Comparison of ENCODE assay signal across 8 cellular contexts in the genomic region with DNA sequence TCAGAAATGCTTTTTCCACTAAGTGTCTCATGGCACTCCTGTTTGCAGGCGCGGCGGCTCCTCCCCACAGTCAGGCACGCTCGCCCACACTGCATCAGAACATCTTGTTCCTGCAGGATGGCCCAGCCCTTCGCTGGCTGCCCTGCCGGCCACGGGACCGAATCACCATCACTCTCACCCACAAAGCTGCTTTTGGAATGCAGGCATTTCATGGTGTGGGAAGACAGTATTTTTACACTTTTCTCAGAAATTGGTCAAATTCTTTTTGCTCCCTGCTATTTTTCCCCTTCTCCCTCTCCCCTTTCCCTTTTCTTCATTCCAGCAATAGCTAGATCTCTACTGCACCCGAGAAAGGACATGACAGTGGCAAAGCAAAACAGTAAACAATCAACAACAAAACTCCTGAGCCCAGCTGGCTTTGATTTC.
DNase-seq lines count a peak whose midpoint lies in the region; ATAC-seq and TF ChIP-seq lines count a peak whose summit lies in the region.

No MANE protein-coding gene starts in this region.

- H3K27me3 ChIP-seq in lower lobe of right lung (ENCODE audit: low read depth) (no peaks in the 10 kb centered on the region), testis (no peaks in the 10 kb centered on the region)
- no peaks in the 10 kb centered on the region for H3K27me3 ChIP-seq in CD4-positive, alpha-beta memory T cell (ENCODE audit: insufficient read depth, low read length)

- no peaks in the 10 kb centered on the region for H3K27me3 Mint-ChIP-seq in WTC11 (ENCODE audit: low read depth)
- H3K27me3 Mint-ChIP-seq in CD4-positive, alpha-beta memory T cell, result peaks cover 0 to 2% of the 10 kb centered on the region in 2 donors
- H3K27me3 Mint-ChIP-seq in natural killer cell (ENCODE audit: low read depth in 2 of 2), result peaks cover 9 to 13% of the 10 kb centered on the region in 2 donors

- DNase-seq in HPDE6-E6E7 (ENCODE audit: extremely low spot score) (peak; percentile 42), cardiac fibroblast (ENCODE audit: low read depth in 2 of 2) (peak; percentile 92 to 95), lower lobe of right lung (peak; percentile 62), testis (peak; percentile 92), WTC11 (ENCODE audit: low spot score) (no peak), natural killer cell (no peak)
- DNase-seq in activated naive CD4-positive, alpha-beta T cell (lab: John Stamatoyannopoulos, UW), result no peak
- no peak for DNase-seq in CD4-positive, alpha-beta memory T cell

- H3K9me3 ChIP-seq in lower lobe of right lung (no peaks in the 10 kb centered on the region), testis (no peaks in the 10 kb centered on the region)
- H3K9me3 ChIP-seq in CD4-positive, alpha-beta memory T cell (ENCODE audit: control insufficient read depth in 1 of 2, low read length in 2 of 2), result no peaks in the 10 kb centered on the region

- WGBS in testis, 2 donors, result 34 to 43% methylated on average over 6 to 10 of the region's 10 CpGs

- no peak for TF ChIP-seq POLR2A in testis (IDR thresholded peaks at IDR 0.05)

- no peak overlapping the region for H3K27ac Mint-ChIP-seq in WTC11
- H3K27ac Mint-ChIP-seq in CD4-positive, alpha-beta memory T cell, result no peak overlapping the region
- no peak overlapping the region for H3K27ac Mint-ChIP-seq in natural killer cell

- TF ChIP-seq CTCF in cardiac fibroblast (IDR thresholded peaks at IDR 0.05; ENCODE audit: low read depth, low read length) (no peak), lower lobe of right lung (IDR thresholded peaks at IDR 0.05) (no peak), testis (IDR thresholded peaks at IDR 0.05) (no peak), WTC11 (IDR thresholded peaks at IDR 0.05) (no peak), natural killer cell (IDR thresholded peaks at IDR 0.05) (no peak)

- H3K4me1 ChIP-seq in lower lobe of right lung, result peaks cover 7% of the 10 kb centered on the region
- peaks cover 17% of the 10 kb centered on the region for H3K4me1 ChIP-seq in testis
- no peaks in the 10 kb centered on the region for H3K4me1 ChIP-seq in CD4-positive, alpha-beta memory T cell (ENCODE audit: insufficient read depth, low read length)

- H3K27ac ChIP-seq in lower lobe of right lung (peak overlapping the region; percentile 67), testis (peak overlapping the region; percentile 57 to 93)
- no peak overlapping the region for H3K27ac ChIP-seq in CD4-positive, alpha-beta memory T cell (ENCODE audit: low read depth, low read length)

- H3K4me3 Mint-ChIP-seq in WTC11, result no peak overlapping the region
- H3K4me3 Mint-ChIP-seq in CD4-positive, alpha-beta memory T cell, result no peak overlapping the region
- H3K4me3 Mint-ChIP-seq in natural killer cell, result no peak overlapping the region

- H3K36me3 Mint-ChIP-seq in WTC11, result no peaks in the 10 kb centered on the region
- H3K36me3 Mint-ChIP-seq in CD4-positive, alpha-beta memory T cell, result no peaks in the 10 kb centered on the region
- no peaks in the 10 kb centered on the region for H3K36me3 Mint-ChIP-seq in natural killer cell

- peaks cover 4% of the 10 kb centered on the region; the same call in 1 of the 2 replicates for H3K4me1 Mint-ChIP-seq in WTC11
- H3K4me1 Mint-ChIP-seq in CD4-positive, alpha-beta memory T cell, result peaks cover 0 to 1% (median 0%) of the 10 kb centered on the region in 4 donors
- H3K4me1 Mint-ChIP-seq in natural killer cell, result no peaks in the 10 kb centered on the region

- ATAC-seq in lower lobe of right lung (peak; percentile 83 to 89), WTC11 (no peak), natural killer cell (no peak)

- H3K4me3 ChIP-seq in cardiac fibroblast (replicated peaks in 1 of 2; ENCODE audit: low read depth in 2 of 2, low read length in 2 of 2), result no peak overlapping the region
- H3K4me3 ChIP-seq in lower lobe of right lung, result no peak overlapping the region
- no peak overlapping the region for H3K4me3 ChIP-seq in testis
- H3K4me3 ChIP-seq in CD4-positive, alpha-beta memory T cell (ENCODE audit: low read length in 2 of 2), result no peak overlapping the region

- intact Hi-C loops in lower lobe of right lung (cut with DNase I) (no loop called here), testis (cut with DNase I; ENCODE audit: low total_unique reads) (no loop called here), natural killer cell (cut with micrococcal nuclease) (no loop called here)
- intact Hi-C loops in CD4-positive, alpha-beta memory T cell (cut with micrococcal nuclease), result no loop called here

- CTCF ChIA-PET in WTC11 (lab: Charles Lee), result no interaction called here
- CTCF ChIA-PET in CD4-positive, alpha-beta memory T cell (lab: Charles Lee; ENCODE audit: partially characterized antibody), result no interaction called here

- peaks cover 5% of the 10 kb centered on the region for H3K9me3 Mint-ChIP-seq in WTC11
- peaks cover 0 to 3% (median 0%) of the 10 kb centered on the region in 8 donors for H3K9me3 Mint-ChIP-seq in CD4-positive, alpha-beta memory T cell
- no peaks in the 10 kb centered on the region for H3K9me3 Mint-ChIP-seq in natural killer cell

- POLR2A ChIA-PET in WTC11 (lab: Charles Lee), result no interaction called here
- POLR2A ChIA-PET in CD4-positive, alpha-beta memory T cell (lab: Charles Lee; ENCODE audit: partially characterized antibody), result no interaction called here

- H3K36me3 ChIP-seq in lower lobe of right lung, result no peaks in the 10 kb centered on the region
- no peaks in the 10 kb centered on the region for H3K36me3 ChIP-seq in testis (ENCODE audit: low read depth, missing control alignments)
- H3K36me3 ChIP-seq in CD4-positive, alpha-beta memory T cell (ENCODE audit: insufficient read depth, low read length), result no peaks in the 10 kb centered on the region

TF ChIP-seq in WTC11, 78 proteins besides CTCF, POLR2A, EP300 and RAD21:
- TF ChIP-seq NR1H2 (CRISPR knock-in tag; IDR thresholded peaks at IDR 0.05) (no peak), ZNF317 (CRISPR knock-in tag; IDR thresholded peaks at IDR 0.05; ENCODE audit: borderline replicate concordance, low read depth) (no peak), NFATC4 (CRISPR knock-in tag; IDR thresholded peaks at IDR 0.05) (no peak), MXD4 (CRISPR knock-in tag; IDR thresholded peaks at IDR 0.05; ENCODE audit: borderline replicate concordance) (no peak), FOXP1 (CRISPR knock-in tag; IDR thresholded peaks at IDR 0.05; ENCODE audit: borderline replicate concordance) (no peak), RELA (CRISPR knock-in tag; IDR thresholded peaks at IDR 0.05; ENCODE audit: borderline replicate concordance) (no peak), SP1 (CRISPR knock-in tag; conservative IDR thresholded peaks at IDR 0.05) (no peak), FOXK1 (CRISPR knock-in tag; IDR thresholded peaks at IDR 0.05) (no peak), GRHL2 (CRISPR knock-in tag; IDR thresholded peaks at IDR 0.05; ENCODE audit: insufficient replicate concordance, severe bottlenecking) (no peak), MLX (CRISPR knock-in tag; IDR thresholded peaks at IDR 0.05) (no peak)
- TF ChIP-seq, protein P1, sequence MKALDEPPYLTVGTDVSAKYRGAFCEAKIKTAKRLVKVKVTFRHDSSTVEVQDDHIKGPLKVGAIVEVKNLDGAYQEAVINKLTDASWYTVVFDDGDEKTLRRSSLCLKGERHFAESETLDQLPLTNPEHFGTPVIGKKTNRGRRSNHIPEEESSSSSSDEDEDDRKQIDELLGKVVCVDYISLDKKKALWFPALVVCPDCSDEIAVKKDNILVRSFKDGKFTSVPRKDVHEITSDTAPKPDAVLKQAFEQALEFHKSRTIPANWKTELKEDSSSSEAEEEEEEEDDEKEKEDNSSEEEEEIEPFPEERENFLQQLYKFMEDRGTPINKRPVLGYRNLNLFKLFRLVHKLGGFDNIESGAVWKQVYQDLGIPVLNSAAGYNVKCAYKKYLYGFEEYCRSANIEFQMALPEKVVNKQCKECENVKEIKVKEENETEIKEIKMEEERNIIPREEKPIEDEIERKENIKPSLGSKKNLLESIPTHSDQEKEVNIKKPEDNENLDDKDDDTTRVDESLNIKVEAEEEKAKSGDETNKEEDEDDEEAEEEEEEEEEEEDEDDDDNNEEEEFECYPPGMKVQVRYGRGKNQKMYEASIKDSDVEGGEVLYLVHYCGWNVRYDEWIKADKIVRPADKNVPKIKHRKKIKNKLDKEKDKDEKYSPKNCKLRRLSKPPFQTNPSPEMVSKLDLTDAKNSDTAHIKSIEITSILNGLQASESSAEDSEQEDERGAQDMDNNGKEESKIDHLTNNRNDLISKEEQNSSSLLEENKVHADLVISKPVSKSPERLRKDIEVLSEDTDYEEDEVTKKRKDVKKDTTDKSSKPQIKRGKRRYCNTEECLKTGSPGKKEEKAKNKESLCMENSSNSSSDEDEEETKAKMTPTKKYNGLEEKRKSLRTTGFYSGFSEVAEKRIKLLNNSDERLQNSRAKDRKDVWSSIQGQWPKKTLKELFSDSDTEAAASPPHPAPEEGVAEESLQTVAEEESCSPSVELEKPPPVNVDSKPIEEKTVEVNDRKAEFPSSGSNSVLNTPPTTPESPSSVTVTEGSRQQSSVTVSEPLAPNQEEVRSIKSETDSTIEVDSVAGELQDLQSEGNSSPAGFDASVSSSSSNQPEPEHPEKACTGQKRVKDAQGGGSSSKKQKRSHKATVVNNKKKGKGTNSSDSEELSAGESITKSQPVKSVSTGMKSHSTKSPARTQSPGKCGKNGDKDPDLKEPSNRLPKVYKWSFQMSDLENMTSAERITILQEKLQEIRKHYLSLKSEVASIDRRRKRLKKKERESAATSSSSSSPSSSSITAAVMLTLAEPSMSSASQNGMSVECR (CRISPR knock-in tag; IDR thresholded peaks at IDR 0.05; ENCODE audit: borderline replicate concordance), result no peak
TF ChIP-seq in WTC11: peak in this region for 0.

Comparison
In these comparisons a context has a peak if more than half of its experiments do, and no peak if none do; other contexts are left out.
1. DNase-seq: peak in HPDE6-E6E7 (single experiment), cardiac fibroblast (2 of 2), lower lobe of right lung (single experiment) and testis (single experiment); none in activated naive CD4-positive, alpha-beta T cell (0 of 4), WTC11 (single experiment), CD4-positive, alpha-beta memory T cell (0 of 5) and natural killer cell (single experiment).
2. ATAC-seq: peak in lower lobe of right lung (2 of 2); none in WTC11 (single experiment) and natural killer cell (0 of 3).